ENCODE assay signal across 18 cellular contexts in the genomic region with DNA sequence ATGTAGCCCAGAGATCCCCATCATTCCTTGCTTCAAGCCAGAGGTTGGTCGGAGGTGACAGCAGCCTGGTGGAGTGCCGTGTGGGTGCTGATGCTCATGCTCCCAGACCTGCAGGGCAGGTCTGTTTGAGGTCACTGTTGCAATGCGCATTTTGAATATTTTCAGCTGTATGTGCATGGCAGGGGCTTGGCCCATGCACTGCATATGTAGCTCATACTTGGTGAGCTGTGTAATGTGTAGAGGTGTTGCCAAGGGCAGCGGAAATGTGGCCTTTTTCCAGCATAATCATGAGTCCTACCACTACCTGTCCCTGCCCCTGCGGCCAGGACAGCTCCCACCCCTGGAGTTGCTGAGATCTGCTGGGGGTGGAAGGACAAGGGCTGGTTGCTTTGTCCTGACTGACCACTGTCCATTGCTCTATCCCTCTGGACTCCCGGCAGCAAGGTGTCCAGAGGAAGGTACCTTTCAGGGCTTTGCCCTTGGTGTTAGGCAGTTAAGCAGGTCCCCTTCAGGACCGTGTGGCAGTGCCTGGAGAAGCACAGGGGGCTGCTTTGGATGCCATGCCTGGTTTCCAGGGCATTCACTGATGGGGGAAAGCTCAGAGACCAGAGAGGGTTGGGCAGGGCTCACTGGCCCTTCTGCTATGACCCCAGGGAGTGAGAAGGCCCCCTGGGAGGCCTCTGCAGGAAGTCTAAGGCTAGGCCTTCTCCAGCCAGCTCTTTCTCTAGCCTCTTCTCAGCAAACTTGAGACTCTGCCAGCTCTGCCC.
DNase-seq lines count a peak whose midpoint lies in the region; ATAC-seq and TF ChIP-seq lines count a peak whose summit lies in the region.
"Had no signal": no experiment of that assay in that cellular context is flagged by ENCODE, and none has a peak within 500 bp of the region (broad histone marks: within the 10 kb centered on the region; RNA-seq: fewer than 3 reads in every experiment).

No MANE protein-coding gene starts in this region.

- intact Hi-C loops in stomach (cut with DNase I; ENCODE audit: low total_unique reads) = no loop called here

- H3K79me2 ChIP-seq in osteoblast (ENCODE audit: insufficient read depth, low read length) = no peaks in the 10 kb centered on the region

- no peak for TF ChIP-seq EP300 in gastroesophageal sphincter (IDR thresholded peaks at IDR 0.05)
- TF ChIP-seq EP300 in stomach (IDR thresholded peaks at IDR 0.05) = no peak

- no CpG with 5 or more reads among the region's 7 CpGs for WGBS in gastroesophageal sphincter (ENCODE audit: low coverage in 1 of 2), 2 donors
- WGBS in stomach, 5 donors = 74 to 94% (median 84%) methylated on average over 5 to 7 of the region's 7 CpGs

- H3K4me2 ChIP-seq in osteoblast (ENCODE audit: insufficient read depth, low read length) = no peak overlapping the region

- H3K27ac ChIP-seq in gastroesophageal sphincter = peak overlapping the region in 3 of 4 donors; percentile 67 to 99 (median 98)
- H3K27ac ChIP-seq in osteoblast (ENCODE audit: low read depth, low read length) = no peak overlapping the region
- H3K27ac ChIP-seq in stomach = peak overlapping the region in 2 of 5 donors; percentile 25 to 98
- H3K27ac ChIP-seq: SJCRH30 had no signal

- no peak overlapping the region for H3K4me3 ChIP-seq in AG10803 (ENCODE audit: low read length)
- no peak overlapping the region for H3K4me3 ChIP-seq in MG63
- no peak overlapping the region for H3K4me3 ChIP-seq in gastroesophageal sphincter
- H3K4me3 ChIP-seq in osteoblast (ENCODE audit: insufficient read depth, low read length) = no peak overlapping the region
- no peak overlapping the region for H3K4me3 ChIP-seq in stomach
- H3K4me3 ChIP-seq: SJCRH30 had no signal

- H3K9me3 ChIP-seq in MG63 (no peaks in the 10 kb centered on the region; the same call in 1 of the 2 replicates), gastroesophageal sphincter (no peaks in the 10 kb centered on the region), osteoblast (ENCODE audit: low read depth, low read length) (no peaks in the 10 kb centered on the region), stomach (no peaks in the 10 kb centered on the region)
- H3K9me3 ChIP-seq: Caco-2, SJCRH30 had no signal

- peaks cover 0 to 72% (median 25%) of the 10 kb centered on the region in 3 donors for H3K4me1 ChIP-seq in gastroesophageal sphincter
- peaks cover 14% of the 10 kb centered on the region for H3K4me1 ChIP-seq in osteoblast (ENCODE audit: insufficient read depth, low read length)
- H3K4me1 ChIP-seq in stomach = peaks cover 22 to 45% (median 34%) of the 10 kb centered on the region in 4 donors
- H3K4me1 ChIP-seq: Caco-2 had no signal

- TF ChIP-seq POLR2A in gastroesophageal sphincter (IDR thresholded peaks at IDR 0.05) (no peak), stomach (IDR thresholded peaks at IDR 0.05) (no peak)

- no peak overlapping the region for H2AFZ ChIP-seq in osteoblast (ENCODE audit: low read length)

- DNase-seq in AG10803 (ENCODE audit: low read depth) (peak; percentile 25), MG63 (peak; percentile 33), osteoblast (ENCODE audit: insufficient read length, low spot score, missing footprints) (peak; percentile 76), putamen (ENCODE audit: low spot score) (no peak), stomach (no peak)
- DNase-seq: Caco-2; CD4-positive, CD25-positive, alpha-beta regulatory T cell; DMS153; EL; IMR-90; Kasumi-1; NCI-H1105 treated with DMSO at 0.1 percent for 48 hours; NCI-H1930; NCI-H446; RPMI8226; SJCRH30 had no signal

- TF ChIP-seq CTCF in AG10803 (conservative IDR thresholded peaks at IDR 0.05; ENCODE audit: low read length) = no peak
- no peak for TF ChIP-seq CTCF in gastroesophageal sphincter (IDR thresholded peaks at IDR 0.05)
- TF ChIP-seq CTCF in osteoblast (IDR thresholded peaks at IDR 0.05; ENCODE audit: extremely low read depth, low read depth, low read length) = no peak
- no peak for TF ChIP-seq CTCF in stomach (IDR thresholded peaks at IDR 0.05)

- H3K27me3 ChIP-seq in MG63 = no peaks in the 10 kb centered on the region
- no peaks in the 10 kb centered on the region for H3K27me3 ChIP-seq in gastroesophageal sphincter
- H3K27me3 ChIP-seq in osteoblast (ENCODE audit: insufficient read depth, low read length) = peaks cover 2% of the 10 kb centered on the region
- peaks cover 0 to 20% (median 0%) of the 10 kb centered on the region in 3 donors for H3K27me3 ChIP-seq in stomach
- H3K27me3 ChIP-seq: SJCRH30 had no signal

- H4K20me1 ChIP-seq in osteoblast (ENCODE audit: insufficient read depth, low read length) = no peaks in the 10 kb centered on the region

- ATAC-seq in gastroesophageal sphincter (no peak), GM18502 (IDR thresholded peaks at IDR 0.05; ENCODE audit: poor library complexity, unreplicated experiment) (no peak)

- no peaks in the 10 kb centered on the region for H3K36me3 ChIP-seq in MG63
- H3K36me3 ChIP-seq in gastroesophageal sphincter = no peaks in the 10 kb centered on the region
- no peaks in the 10 kb centered on the region for H3K36me3 ChIP-seq in osteoblast (ENCODE audit: insufficient read depth, low read length)
- no peaks in the 10 kb centered on the region for H3K36me3 ChIP-seq in stomach
- H3K36me3 ChIP-seq: SJCRH30 had no signal

Comparison
In these comparisons a context has a peak if more than half of its experiments do, and no peak if none do; other contexts are left out.
1. DNase-seq: peak in AG10803 (single experiment), MG63 (single experiment) and osteoblast (single experiment); none in putamen (single experiment) and stomach (single experiment).